8 cellular contexts compared by ENCODE assay signal in genomic region chr15:77024273-77025065, GRCh38. TPM values are rescaled to one million over a fixed set of nuclear protein-coding genes. Genes with fewer than 3 reads are reported as not detected.
DNase-seq lines count a peak whose midpoint lies in the region; ATAC-seq, FAIRE-seq and TF ChIP-seq lines count a peak whose summit lies in the region.

No MANE protein-coding gene starts in this region.

- 31 to 47% methylated on average over 7 to 10 of the region's 17 CpGs for WGBS in gastroesophageal sphincter (ENCODE audit: low coverage in 1 of 2), 2 donors
- 29 to 32% methylated on average over 17 of the region's 17 CpGs for WGBS in pancreas, 2 donors

- DNase-seq in COLO668 (lab: John Stamatoyannopoulos, UW; ENCODE audit: unreplicated experiment) (peak; percentile 50), HK-2 (ENCODE audit: unreplicated experiment) (peak; percentile 56), SJSA1 (ENCODE audit: low read depth in 1 of 2, low spot score in 2 of 2) (peak; percentile 59 to 66), pancreas (peak; percentile 44 to 92 (median 76)), vagina (ENCODE audit: extremely low spot score in 2 of 2) (no peak)
- DNase-seq in activated naive CD4-positive, alpha-beta T cell (lab: John Stamatoyannopoulos, UW), result peak; percentile 27 to 63 (median 39)

- H3K27me3 ChIP-seq in SJSA1 (replicated peaks) (no peaks in the 10 kb centered on the region), gastroesophageal sphincter (peaks cover 11% of the 10 kb centered on the region), pancreas (no peaks in the 10 kb centered on the region), vagina (no peaks in the 10 kb centered on the region)

- TF ChIP-seq POLR2A in gastroesophageal sphincter (IDR thresholded peaks at IDR 0.05) (no peak), vagina (IDR thresholded peaks at IDR 0.05) (no peak)

- H3K9me3 ChIP-seq in SJSA1 (replicated peaks) (0 out of 2 replicates have a peak, but pooled peaks cover 3% of the 10 kb centered on the region), gastroesophageal sphincter (no peaks in the 10 kb centered on the region), pancreas (no peaks in the 10 kb centered on the region), vagina (no peaks in the 10 kb centered on the region)

- ATAC-seq in gastroesophageal sphincter, result peak; percentile 60
- peak; percentile 67 to 82 (median 74) for ATAC-seq in pancreas
- no peak for ATAC-seq in HG03025 (IDR thresholded peaks at IDR 0.05; ENCODE audit: low FRiP score, unreplicated experiment)

- peak in 3 of 4 experiments; percentile 88 to 96 (median 94) for TF ChIP-seq CTCF in gastroesophageal sphincter (IDR thresholded peaks at IDR 0.05)
- TF ChIP-seq CTCF in pancreas (IDR thresholded peaks at IDR 0.05), result peak; percentile 87 to 98 (median 94)
- peak; percentile 85 to 97 (median 87) for TF ChIP-seq CTCF in vagina (IDR thresholded peaks at IDR 0.05)

- intact Hi-C loops in pancreas (cut with DNase I), result loop anchor here in 1 of 3 donors (10.0 kb wide), 1 partner anchor 520 kb away; no protein-coding TSS in a partner anchor
- intact Hi-C loops in vagina (cut with DNase I), result loop anchor here (5.0 kb wide), 1 partner anchor 523 kb away; no protein-coding TSS in a partner anchor

- H3K27ac ChIP-seq in SJSA1 (no peak overlapping the region), gastroesophageal sphincter (no peak overlapping the region), pancreas (no peak overlapping the region), vagina (no peak overlapping the region)

- H3K36me3 ChIP-seq in SJSA1, result no peaks in the 10 kb centered on the region
- H3K36me3 ChIP-seq in gastroesophageal sphincter, result no peaks in the 10 kb centered on the region
- H3K36me3 ChIP-seq in pancreas, result no peaks in the 10 kb centered on the region
- H3K36me3 ChIP-seq in vagina, result no peaks in the 10 kb centered on the region

- H3K4me1 ChIP-seq in SJSA1 (replicated peaks) (peaks cover 24% of the 10 kb centered on the region), gastroesophageal sphincter (peaks cover 0 to 19% (median 3%) of the 10 kb centered on the region in 3 donors), pancreas (peaks cover 0 to 4% (median 3%) of the 10 kb centered on the region in 3 donors), vagina (peaks cover 13% of the 10 kb centered on the region)

- TF ChIP-seq EP300 in gastroesophageal sphincter (IDR thresholded peaks at IDR 0.05), result no peak

- H3K4me3 ChIP-seq in SJSA1 (no peak overlapping the region), gastroesophageal sphincter (no peak overlapping the region), pancreas (no peak overlapping the region), vagina (no peak overlapping the region)

- FAIRE-seq in pancreas (lab: Jason Lieb, UNC), result no peak

RNA-seq across cellular contexts. Expression of gene PSTPIP1, which starts 29.5 kb away (rescaled TPM):
- total RNA-seq in SJSA1 (2014; rRNA removed; shearing (Covaris generic)), result not detected in 2 replicates
- 10 to 100 TPM in 2 of 4 donors, 1 to 10 TPM in 2; 7.1 to 18.2 (median 9.0) TPM for total RNA-seq in gastroesophageal sphincter
- total RNA-seq in pancreas, result 1 to 10 TPM in 4 of 6 donors, under 1 TPM in 1, not detected in 1; 0.83 to 4.9 (median 3.1) TPM
- 1 to 10 TPM; 3.6 to 6.2 TPM for polyA plus RNA-seq in pancreas
- 13.3 TPM for total RNA-seq in vagina

RNA-seq across cellular contexts. Expression of gene TSPAN3, which starts 46.4 kb away (rescaled TPM):
- 331 and 341 TPM in 2 replicates for total RNA-seq in SJSA1 (2014; rRNA removed; shearing (Covaris generic))
- total RNA-seq in gastroesophageal sphincter, result 100 to 1,000 TPM; 163 to 205 (median 171) TPM
- 100 to 1,000 TPM in 2 of 6 donors, 10 to 100 TPM in 4; 71.6 to 158 (median 88.5) TPM for total RNA-seq in pancreas
- 100 to 1,000 TPM in 1 of 2 donors, 10 to 100 TPM in 1; 86.7 to 173 TPM for polyA plus RNA-seq in pancreas
- 80.3 TPM for total RNA-seq in vagina

Comparison
In these comparisons a context has a peak if more than half of its experiments do, and no peak if none do; other contexts are left out.
1. DNase-seq: peak in COLO668 (single experiment), HK-2 (single experiment), SJSA1 (2 of 2), activated naive CD4-positive, alpha-beta T cell (4 of 4) and pancreas (6 of 6); none in vagina (0 of 2).
2. Peak in every context shown above with its lines, with median percentiles within 50 percentile points of each other: CTCF ChIP-seq.